In the genomic region with DNA sequence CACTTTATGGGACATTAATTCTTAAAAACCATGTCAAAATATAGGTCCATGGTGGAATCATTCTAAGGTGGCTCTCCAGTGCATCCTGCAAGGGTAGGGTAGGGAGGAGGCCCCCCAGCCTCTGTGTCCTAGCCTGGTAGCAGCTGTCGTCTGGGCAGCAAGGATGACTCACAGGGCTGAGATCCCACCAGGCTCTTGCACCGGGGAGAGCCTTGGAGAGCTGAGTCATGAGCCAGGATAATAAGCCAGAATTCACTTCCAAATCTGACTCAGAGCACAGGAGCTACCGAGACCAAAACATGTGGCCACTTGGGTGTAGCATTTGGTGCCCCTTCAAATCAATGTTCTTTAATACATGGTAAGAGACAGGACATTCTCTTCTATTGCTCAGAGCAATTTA, we compare ENCODE assay signal across 1 cellular context.
TF ChIP-seq lines count a peak whose summit lies in the region.

No MANE protein-coding gene starts in this region.

TF ChIP-seq in WTC11, 78 proteins besides CTCF, POLR2A, EP300 and RAD21 (continued from another document):
- TF ChIP-seq, protein P1, sequence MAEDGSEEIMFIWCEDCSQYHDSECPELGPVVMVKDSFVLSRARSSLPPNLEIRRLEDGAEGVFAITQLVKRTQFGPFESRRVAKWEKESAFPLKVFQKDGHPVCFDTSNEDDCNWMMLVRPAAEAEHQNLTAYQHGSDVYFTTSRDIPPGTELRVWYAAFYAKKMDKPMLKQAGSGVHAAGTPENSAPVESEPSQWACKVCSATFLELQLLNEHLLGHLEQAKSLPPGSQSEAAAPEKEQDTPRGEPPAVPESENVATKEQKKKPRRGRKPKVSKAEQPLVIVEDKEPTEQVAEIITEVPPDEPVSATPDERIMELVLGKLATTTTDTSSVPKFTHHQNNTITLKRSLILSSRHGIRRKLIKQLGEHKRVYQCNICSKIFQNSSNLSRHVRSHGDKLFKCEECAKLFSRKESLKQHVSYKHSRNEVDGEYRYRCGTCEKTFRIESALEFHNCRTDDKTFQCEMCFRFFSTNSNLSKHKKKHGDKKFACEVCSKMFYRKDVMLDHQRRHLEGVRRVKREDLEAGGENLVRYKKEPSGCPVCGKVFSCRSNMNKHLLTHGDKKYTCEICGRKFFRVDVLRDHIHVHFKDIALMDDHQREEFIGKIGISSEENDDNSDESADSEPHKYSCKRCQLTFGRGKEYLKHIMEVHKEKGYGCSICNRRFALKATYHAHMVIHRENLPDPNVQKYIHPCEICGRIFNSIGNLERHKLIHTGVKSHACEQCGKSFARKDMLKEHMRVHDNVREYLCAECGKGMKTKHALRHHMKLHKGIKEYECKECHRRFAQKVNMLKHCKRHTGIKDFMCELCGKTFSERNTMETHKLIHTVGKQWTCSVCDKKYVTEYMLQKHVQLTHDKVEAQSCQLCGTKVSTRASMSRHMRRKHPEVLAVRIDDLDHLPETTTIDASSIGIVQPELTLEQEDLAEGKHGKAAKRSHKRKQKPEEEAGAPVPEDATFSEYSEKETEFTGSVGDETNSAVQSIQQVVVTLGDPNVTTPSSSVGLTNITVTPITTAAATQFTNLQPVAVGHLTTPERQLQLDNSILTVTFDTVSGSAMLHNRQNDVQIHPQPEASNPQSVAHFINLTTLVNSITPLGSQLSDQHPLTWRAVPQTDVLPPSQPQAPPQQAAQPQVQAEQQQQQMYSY (CRISPR knock-in tag; IDR thresholded peaks at IDR 0.05) = no peak
- TF ChIP-seq, protein P2, sequence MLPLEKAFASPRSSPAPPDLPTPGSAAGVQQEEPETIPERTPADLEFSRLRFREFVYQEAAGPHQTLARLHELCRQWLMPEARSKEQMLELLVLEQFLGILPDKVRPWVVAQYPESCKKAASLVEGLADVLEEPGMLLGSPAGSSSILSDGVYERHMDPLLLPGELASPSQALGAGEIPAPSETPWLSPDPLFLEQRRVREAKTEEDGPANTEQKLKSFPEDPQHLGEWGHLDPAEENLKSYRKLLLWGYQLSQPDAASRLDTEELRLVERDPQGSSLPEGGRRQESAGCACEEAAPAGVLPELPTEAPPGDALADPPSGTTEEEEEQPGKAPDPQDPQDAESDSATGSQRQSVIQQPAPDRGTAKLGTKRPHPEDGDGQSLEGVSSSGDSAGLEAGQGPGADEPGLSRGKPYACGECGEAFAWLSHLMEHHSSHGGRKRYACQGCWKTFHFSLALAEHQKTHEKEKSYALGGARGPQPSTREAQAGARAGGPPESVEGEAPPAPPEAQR (CRISPR knock-in tag; IDR thresholded peaks at IDR 0.05) = no peak
